Comparison of ENCODE assay signal across 8 cellular contexts in the genomic region with DNA sequence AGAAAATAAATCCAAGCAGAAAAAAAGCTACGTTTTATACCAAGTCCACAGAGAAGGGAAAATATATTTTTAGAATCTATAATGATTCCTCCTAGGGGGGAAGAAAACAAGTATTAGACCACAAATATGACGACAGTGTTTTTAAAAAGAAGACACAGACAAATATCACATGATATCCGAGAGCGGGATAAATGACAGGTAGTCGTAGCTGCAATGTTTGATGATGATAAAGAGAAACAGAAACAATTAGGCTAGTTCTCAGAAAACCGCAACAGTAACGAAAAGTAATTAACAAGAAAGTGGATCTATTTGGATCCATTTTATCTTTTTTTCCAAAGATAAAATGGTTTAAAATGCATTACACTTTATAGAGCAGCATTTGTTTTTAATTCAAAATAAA. TPM values are rescaled to one million over a fixed set of nuclear protein-coding genes. Genes with fewer than 3 reads are reported as not detected.
DNase-seq lines count a peak whose midpoint lies in the region; ATAC-seq and TF ChIP-seq lines count a peak whose summit lies in the region.

No MANE protein-coding gene starts in this region.

- in situ Hi-C loops in KBM-7 (cut with MboI; ENCODE audit: low pct_unique_long_range_greater_than_20kb, low sequenced_read_pairs): no loop called here

- peak overlapping the region; percentile 76 to 90 for H3K4me3 ChIP-seq in foreskin fibroblast (ENCODE audit: low read depth in 1 of 2, low read length in 2 of 2)
- H3K4me3 ChIP-seq in skeletal muscle tissue (ENCODE audit: low read length in 3 of 3): peak overlapping the region; percentile 87 to 91 (median 91)

- no peaks in the 10 kb centered on the region for H3K27me3 ChIP-seq in skeletal muscle tissue (ENCODE audit: control insufficient read depth in 3 of 3, insufficient read depth in 3 of 3, low read length in 3 of 3)

- H3K27me3 Mint-ChIP-seq in T-cell: no peaks in the 10 kb centered on the region

- peak overlapping the region; percentile 87 to 93 (median 92) for H3K4me3 Mint-ChIP-seq in T-cell

- CTCF ChIA-PET in T-cell (lab: Charles Lee): interaction anchor here in 1 of 2 donors (0.7 to 1.9 kb wide), 9 partner anchors 17 to 221 kb away, joined by 3 to 6 read pairs (median 3); a partner anchor contains a TSS

- H3K9me3 Mint-ChIP-seq in T-cell: no peaks in the 10 kb centered on the region

- TF ChIP-seq CTCF in GM20000 (IDR thresholded peaks at IDR 0.05; ENCODE audit: extremely low read depth, missing control alignments): no peak
- TF ChIP-seq CTCF in foreskin fibroblast (IDR thresholded peaks at IDR 0.05; ENCODE audit: low read depth, low read length): no peak

- POLR2A ChIA-PET in T-cell (lab: Charles Lee): interaction anchor here (0.6 to 2.0 kb wide), 8 partner anchors 10 to 571 kb away, joined by 3 to 14 read pairs (median 3); a partner anchor contains a TSS

- peaks cover 25% of the 10 kb centered on the region for H3K36me3 Mint-ChIP-seq in T-cell

- DNase-seq in GM20000 (ENCODE audit: low spot score): peak; percentile 17
- peak in 1 of 34 experiments; percentile 9 for DNase-seq in T-cell
- DNase-seq in foreskin fibroblast: no peak
- no peak for DNase-seq in NK-92 treated with Interleukin-12 subunit alpha and Interleukin-12 subunit beta, amount 100 ng/mL, for 24 hours (lab: John Stamatoyannopoulos, UW)
- no peak for DNase-seq in KBM-7

- H3K27ac ChIP-seq in skeletal muscle tissue (ENCODE audit: low read depth, low read length): no peak overlapping the region

- peak overlapping the region; percentile 83 to 85 for H3K27ac Mint-ChIP-seq in T-cell

- H3K9me3 ChIP-seq in skeletal muscle tissue (ENCODE audit: control insufficient read depth in 3 of 3, low read length in 3 of 3): no peaks in the 10 kb centered on the region

- peaks cover 62 to 67% (median 67%) of the 10 kb centered on the region in 3 donors for H3K4me1 Mint-ChIP-seq in T-cell

- H3K36me3 ChIP-seq in skeletal muscle tissue (ENCODE audit: control insufficient read depth in 3 of 3, insufficient read depth in 3 of 3, low read length in 3 of 3): peaks cover 0 to 12% (median 0%) of the 10 kb centered on the region in 3 donors

- ATAC-seq in T-cell (replicated peaks in 1 of 4): no peak
- no peak for ATAC-seq in esophagus mucosa
- ATAC-seq in GM18511 (IDR thresholded peaks at IDR 0.05; ENCODE audit: unreplicated experiment): no peak

- peaks cover 25 to 38% (median 28%) of the 10 kb centered on the region in 3 donors for H3K4me1 ChIP-seq in skeletal muscle tissue (ENCODE audit: control insufficient read depth in 3 of 3, insufficient read depth in 3 of 3, low read length in 3 of 3)

- peak overlapping the region; percentile 79 to 93 (median 90) for H3K9ac ChIP-seq in skeletal muscle tissue (ENCODE audit: low read depth in 1 of 3, low read length in 3 of 3)

RNA-seq across cellular contexts. Expression of a gene that starts 0.9 kb away (rescaled TPM):
- total RNA-seq in T-cell (10 to 100 TPM; 29.3 to 94.0 (median 31.2) TPM), skeletal muscle tissue (6.8 TPM), esophagus mucosa (5.7 TPM)

RNA-seq across cellular contexts. Expression of a gene that starts 0.9 kb away (rescaled TPM):
- total RNA-seq in T-cell: 1 to 10 TPM; 2.5 to 3.7 (median 2.7) TPM
- total RNA-seq in skeletal muscle tissue: 4.2 TPM
- 1.1 TPM for total RNA-seq in esophagus mucosa

RNA-seq across cellular contexts. Expression of a gene that starts 20.9 kb away (rescaled TPM):
- total RNA-seq in T-cell: 100 to 1,000 TPM in 1 of 5 donors, 10 to 100 TPM in 4; 57.0 to 125 (median 78.2) TPM
- 21.4 TPM for total RNA-seq in skeletal muscle tissue
- 21.1 TPM for total RNA-seq in esophagus mucosa
